10 cellular contexts compared by ENCODE assay signal in the genomic region with DNA sequence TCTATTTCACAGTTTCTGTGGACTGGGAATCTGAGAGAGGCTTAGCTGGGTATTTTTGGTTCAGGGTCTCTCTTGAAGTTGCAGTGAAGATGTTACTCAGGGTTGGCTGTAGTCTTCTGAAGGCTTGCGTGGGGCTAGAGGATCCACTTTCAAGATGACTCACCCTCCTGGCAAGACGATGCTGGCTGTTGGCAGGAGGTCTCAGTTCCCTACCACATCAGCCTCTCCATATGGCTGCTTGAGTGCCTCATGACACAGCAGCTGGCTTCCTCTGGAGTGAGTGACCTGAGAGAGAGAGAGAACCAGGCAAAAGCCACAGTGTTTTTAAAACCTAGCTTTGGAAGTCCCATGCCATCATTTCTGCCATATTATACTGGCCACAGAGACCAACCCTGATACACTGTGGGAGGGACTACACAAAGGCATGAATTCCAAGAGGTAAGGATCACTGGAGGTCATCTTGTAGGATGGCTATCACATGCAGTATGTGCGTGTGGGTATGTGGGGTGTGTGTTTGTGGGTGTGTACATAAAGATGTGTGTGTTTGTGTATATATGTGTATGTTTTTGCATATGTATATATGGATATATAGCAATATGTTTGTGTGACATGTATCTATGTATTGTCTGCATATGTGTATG. TPM values are rescaled to one million over a fixed set of nuclear protein-coding genes. Genes with fewer than 3 reads are reported as not detected.
DNase-seq lines count a peak whose midpoint lies in the region; ATAC-seq, FAIRE-seq and TF ChIP-seq lines count a peak whose summit lies in the region.
"Had no signal": no experiment of that assay in that cellular context is flagged by ENCODE, and none has a peak within 500 bp of the region (broad histone marks: within the 10 kb centered on the region; RNA-seq: fewer than 3 reads in every experiment).

No MANE protein-coding gene starts in this region.

- H3K27ac ChIP-seq in dorsolateral prefrontal cortex (no peak overlapping the region), gastrocnemius medialis (peak overlapping the region; percentile 78 to 88 (median 80))

- no peaks in the 10 kb centered on the region for H3K9me3 Mint-ChIP-seq in activated CD4-positive, alpha-beta T cell treated with anti-CD3 and anti-CD28 coated beads for 36 hours (ENCODE audit: low read depth)
- no peaks in the 10 kb centered on the region for H3K9me3 Mint-ChIP-seq in type B pancreatic cell

- CTCF ChIA-PET in activated CD4-positive, alpha-beta T cell treated with anti-CD3 and anti-CD28 coated beads for 36 hours (lab: Charles Lee): interaction anchor here (0.9 to 1.0 kb wide), 2 partner anchors 9 to 67 kb away, joined by 3 read pairs; no protein-coding TSS in a partner anchor

- TF ChIP-seq CTCF in dorsolateral prefrontal cortex (IDR thresholded peaks at IDR 0.05 in 54 of 56, conservative IDR thresholded peaks at IDR 0.05 in 2 of 56; ENCODE audit: low read depth in 1 of 56, partially characterized antibody in 56 of 56): no peak
- TF ChIP-seq CTCF in gastrocnemius medialis (IDR thresholded peaks at IDR 0.05 in 4 of 5, conservative IDR thresholded peaks at IDR 0.05 in 1 of 5): no peak
- TF ChIP-seq CTCF in D721Med (IDR thresholded peaks at IDR 0.05; ENCODE audit: insufficient read depth, missing control alignments): no peak
- TF ChIP-seq CTCF in type B pancreatic cell (conservative IDR thresholded peaks at IDR 0.05): no peak

- no peak for TF ChIP-seq POLR2A in gastrocnemius medialis (IDR thresholded peaks at IDR 0.05)

- H3K4me3 ChIP-seq in dorsolateral prefrontal cortex (no peak overlapping the region), gastrocnemius medialis (no peak overlapping the region)

- no peak for FAIRE-seq in D721Med (lab: Jason Lieb, UNC)

- H3K4me1 Mint-ChIP-seq in activated CD4-positive, alpha-beta T cell treated with anti-CD3 and anti-CD28 coated beads for 36 hours: peaks cover 6% of the 10 kb centered on the region
- H3K4me1 Mint-ChIP-seq in type B pancreatic cell (ENCODE audit: unreplicated experiment): no peaks in the 10 kb centered on the region

- H3K4me3 Mint-ChIP-seq in activated CD4-positive, alpha-beta T cell treated with anti-CD3 and anti-CD28 coated beads for 36 hours: no peak overlapping the region
- no peak overlapping the region for H3K4me3 Mint-ChIP-seq in type B pancreatic cell

- POLR2A ChIA-PET in activated CD4-positive, alpha-beta T cell treated with anti-CD3 and anti-CD28 coated beads for 36 hours (lab: Charles Lee): no interaction called here

- peaks cover 19% of the 10 kb centered on the region for H3K27me3 Mint-ChIP-seq in activated CD4-positive, alpha-beta T cell treated with anti-CD3 and anti-CD28 coated beads for 36 hours
- peaks cover 46% of the 10 kb centered on the region for H3K27me3 Mint-ChIP-seq in type B pancreatic cell

- in situ Hi-C loops in gastrocnemius medialis (cut with MboI; ENCODE audit: low sequenced_read_pairs in 4 of 4): no loop called here

- intact Hi-C loops in activated CD4-positive, alpha-beta T cell treated with anti-CD3 and anti-CD28 coated beads for 36 hours (cut with DNase I, micrococcal nuclease): no loop called here
- intact Hi-C loops in dorsolateral prefrontal cortex (cut with DNase I): no loop called here
- intact Hi-C loops in gastrocnemius medialis (cut with DNase I; ENCODE audit: low total_unique reads): loop anchor here (5.0 kb wide), 1 partner anchor 85 kb away; the partner anchor contains the start of gene DNAJB2

- peak; percentile 27 for DNase-seq in activated CD4-positive, alpha-beta T cell treated with anti-CD3 and anti-CD28 coated beads for 36 hours
- no peak for DNase-seq in activated CD4-positive, alpha-beta T cell treated with anti-CD3 and anti-CD28 coated beads, Interleukin-2, amount 50 U/mL, for 4 hours
- DNase-seq in NCI-H446 (lab: John Stamatoyannopoulos, UW): peak; percentile 79 to 88
- DNase-seq in dorsolateral prefrontal cortex: peak in 7 of 10 donors; percentile 58 to 83 (median 69)
- DNase-seq in gastrocnemius medialis: peak; percentile 90 to 96
- no peak for DNase-seq in D721Med (ENCODE audit: insufficient read length, low spot score)
- no peak for DNase-seq in type B pancreatic cell (ENCODE audit: extremely low spot score, unreplicated experiment)

- ATAC-seq in activated CD4-positive, alpha-beta T cell treated with anti-CD3 and anti-CD28 coated beads for 36 hours: peak; percentile 79
- ATAC-seq in HG02938 (IDR thresholded peaks at IDR 0.05; ENCODE audit: unreplicated experiment): peak; percentile 83
- ATAC-seq in gastrocnemius medialis: peak; percentile 97 to 99

- H3K9me3 ChIP-seq in gastrocnemius medialis: no peaks in the 10 kb centered on the region

- peaks cover 0 to 19% (median 12%) of the 10 kb centered on the region in 45 donors for H3K27me3 ChIP-seq in dorsolateral prefrontal cortex
- peaks cover 12 to 19% (median 17%) of the 10 kb centered on the region in 3 donors for H3K27me3 ChIP-seq in gastrocnemius medialis
- H3K27me3 ChIP-seq: BLaER1 treated with 17β-estradiol and CSF1 and Interleukin-3, amounts not matched to agents 10 nM and 100 nM had no signal

- H3K27ac Mint-ChIP-seq in activated CD4-positive, alpha-beta T cell treated with anti-CD3 and anti-CD28 coated beads for 36 hours: no peak overlapping the region
- H3K27ac Mint-ChIP-seq in type B pancreatic cell: no peak overlapping the region

- no peaks in the 10 kb centered on the region for H3K36me3 Mint-ChIP-seq in activated CD4-positive, alpha-beta T cell treated with anti-CD3 and anti-CD28 coated beads for 36 hours (ENCODE audit: low read depth)
- peaks cover 4% of the 10 kb centered on the region for H3K36me3 Mint-ChIP-seq in type B pancreatic cell

- no peaks in the 10 kb centered on the region for H3K36me3 ChIP-seq in gastrocnemius medialis
- H3K36me3 ChIP-seq: BLaER1 treated with 17β-estradiol and CSF1 and Interleukin-3, amounts not matched to agents 10 nM and 100 nM had no signal

- H3K4me1 ChIP-seq in gastrocnemius medialis: peaks cover 22 to 24% of the 10 kb centered on the region in 2 donors

RNA-seq across cellular contexts. Expression of gene DNPEP, which starts 25.1 kb away (rescaled TPM):
- total RNA-seq in activated CD4-positive, alpha-beta T cell treated with anti-CD3 and anti-CD28 coated beads for 36 hours: 10 to 100 TPM; 81.0 to 93.1 TPM
- 10 to 100 TPM; 22.8 to 48.2 (median 32.1) TPM for total RNA-seq in dorsolateral prefrontal cortex
- 100 to 1,000 TPM in 1 of 4 donors, 10 to 100 TPM in 3; 56.0 to 147 (median 65.3) TPM for total RNA-seq in gastrocnemius medialis
- 54.1 and 56.1 TPM in 2 replicates for total RNA-seq in type B pancreatic cell (ENCODE audit: low replicate concordance)

RNA-seq across cellular contexts. Expression of gene RESP18, which starts 30.1 kb away (rescaled TPM):
- not detected for total RNA-seq in activated CD4-positive, alpha-beta T cell treated with anti-CD3 and anti-CD28 coated beads for 36 hours
- 1 to 10 TPM in 88 of 120 experiments, under 1 TPM in 12, not detected in 20; 0.72 to 5.7 (median 1.9) TPM for total RNA-seq in dorsolateral prefrontal cortex
- not detected for total RNA-seq in gastrocnemius medialis
- total RNA-seq in type B pancreatic cell (ENCODE audit: low replicate concordance): not detected in 2 replicates
- total RNA-seq: activated CD8-positive, alpha-beta memory T cell treated with anti-CD3 and anti-CD28 coated beads for 36 hours had no signal

RNA-seq across cellular contexts. Expression of gene PTPRN, which starts 53.4 kb away (rescaled TPM):
- under 1 TPM; 0.30 to 0.43 TPM for total RNA-seq in activated CD4-positive, alpha-beta T cell treated with anti-CD3 and anti-CD28 coated beads for 36 hours
- total RNA-seq in dorsolateral prefrontal cortex (100 to 1,000 TPM in 119 of 120 experiments, 10 to 100 TPM in 1; 85.5 to 353 (median 259) TPM), gastrocnemius medialis (not detected), type B pancreatic cell (ENCODE audit: low replicate concordance) (17.5 and 35.6 TPM in 2 replicates)

RNA-seq across cellular contexts. Expression of gene DES, which starts 55.5 kb away (rescaled TPM):
- not detected for total RNA-seq in activated CD4-positive, alpha-beta T cell treated with anti-CD3 and anti-CD28 coated beads for 36 hours
- total RNA-seq in dorsolateral prefrontal cortex (100 to 1,000 TPM in 3 of 120 experiments, 10 to 100 TPM in 27, 1 to 10 TPM in 72, under 1 TPM in 18; 0.25 to 282 (median 3.2) TPM), gastrocnemius medialis (over 10,000 TPM; 19,008 to 28,635 (median 23,575) TPM), type B pancreatic cell (ENCODE audit: low replicate concordance) (1.4 and 9.3 TPM in 2 replicates)
- total RNA-seq: activated CD8-positive, alpha-beta memory T cell treated with anti-CD3 and anti-CD28 coated beads for 36 hours had no signal

Comparison
In these comparisons a context has a peak if more than half of its experiments do, and no peak if none do; other contexts are left out.
1. DNase-seq: peak in activated CD4-positive, alpha-beta T cell treated with anti-CD3 and anti-CD28 coated beads for 36 hours (single experiment), NCI-H446 (2 of 2), dorsolateral prefrontal cortex (7 of 10) and gastrocnemius medialis (2 of 2); none in activated CD4-positive, alpha-beta T cell treated with anti-CD3 and anti-CD28 coated beads, Interleukin-2, amount 50 U/mL, for 4 hours (0 of 2), D721Med (single experiment) and type B pancreatic cell (single experiment).
2. H3K27ac ChIP-seq: peak in gastrocnemius medialis (4 of 4); none in dorsolateral prefrontal cortex (0 of 59).
3. RNA of gene PTPRN, which starts 53.4 kb away (total RNA-seq): 85.5 to 353 TPM in dorsolateral prefrontal cortex and 17.5 to 35.6 TPM in type B pancreatic cell; 0.30 to 0.43 TPM in activated CD4-positive, alpha-beta T cell treated with anti-CD3 and anti-CD28 coated beads for 36 hours and not detected in gastrocnemius medialis; every median in the first group is over 10 times any median in the second.
4. Peak in every context shown above with its lines, with median percentiles within 50 percentile points of each other: ATAC-seq.